ENCODE assay signal across 6 cellular contexts in genomic region chr19:872266-872951, GRCh38. TPM values are rescaled to one million over a fixed set of nuclear protein-coding genes. Genes with fewer than 3 reads are reported as not detected.
A peak's percentile ranks its signal among the peaks of the same experiment; 100 is the strongest.
DNase-seq lines count a peak whose midpoint lies in the region; ATAC-seq and TF ChIP-seq lines count a peak whose summit lies in the region.

No MANE protein-coding gene starts in this region.

- no peak for TF ChIP-seq CTCF in GM13977 (IDR thresholded peaks at IDR 0.05; ENCODE audit: extremely low read depth, insufficient read depth, missing control alignments)
- TF ChIP-seq CTCF in mammary epithelial cell (conservative IDR thresholded peaks at IDR 0.05 in 1 of 2, IDR thresholded peaks at IDR 0.05 in 1 of 2; ENCODE audit: extremely low read depth in 1 of 2, insufficient read depth in 1 of 2, low read depth in 1 of 2, low read length in 2 of 2) = no peak
- TF ChIP-seq CTCF in progenitor cell of endocrine pancreas (IDR thresholded peaks at IDR 0.05; ENCODE audit: unreplicated experiment) = no peak
- TF ChIP-seq CTCF in omental fat pad (IDR thresholded peaks at IDR 0.05) = no peak

- no peak overlapping the region for H3K4me3 Mint-ChIP-seq in progenitor cell of endocrine pancreas (ENCODE audit: low read depth)

- H3K36me3 Mint-ChIP-seq in progenitor cell of endocrine pancreas (ENCODE audit: insufficient read depth) = peaks cover 14% of the 10 kb centered on the region

- H3K9ac ChIP-seq in mammary epithelial cell (ENCODE audit: insufficient read depth, low read length) = no peak overlapping the region

- no peaks in the 10 kb centered on the region for H4K20me1 ChIP-seq in mammary epithelial cell (ENCODE audit: insufficient read depth, low read length)

- no peaks in the 10 kb centered on the region for H3K27me3 ChIP-seq in mammary epithelial cell (ENCODE audit: insufficient read depth, low read length)

- no peak overlapping the region for H3K4me3 ChIP-seq in mammary epithelial cell (replicated peaks in 1 of 3; ENCODE audit: insufficient read depth in 1 of 3, low read depth in 2 of 3, low read length in 3 of 3)

- intact Hi-C loops in mammary epithelial cell (cut with micrococcal nuclease) = no loop called here

- CTCF ChIA-PET in mammary epithelial cell (lab: Charles Lee; ENCODE audit: low non-redundant PET) = no interaction called here

- BruUV-seq in mammary epithelial cell (replicated peaks; lab: Mats Ljungman, UMichigan) = no TSS peak

- H3K9me3 ChIP-seq in mammary epithelial cell (replicated peaks; ENCODE audit: insufficient read depth, low read length) = no peaks in the 10 kb centered on the region

- H3K4me1 ChIP-seq in mammary epithelial cell (ENCODE audit: insufficient read depth, low read length) = no peaks in the 10 kb centered on the region

- peak overlapping the region; percentile 41 for H3K27ac Mint-ChIP-seq in progenitor cell of endocrine pancreas

- no peak overlapping the region for H2AFZ ChIP-seq in mammary epithelial cell (ENCODE audit: low read depth, low read length)

- in situ Hi-C loops in GM13977 (cut with MboI; ENCODE audit: low pct_unique_long_range_greater_than_20kb, low sequenced_read_pairs, unreplicated experiment) (no loop called here), mammary epithelial cell (cut with MboI; ENCODE audit: low sequenced_read_pairs in 2 of 2) (no loop called here)

- H3K36me3 ChIP-seq in mammary epithelial cell (ENCODE audit: insufficient read depth, low read length) = peaks cover 2% of the 10 kb centered on the region

- H3K27me3 Mint-ChIP-seq in progenitor cell of endocrine pancreas = no peaks in the 10 kb centered on the region

- H3K79me2 ChIP-seq in mammary epithelial cell (ENCODE audit: insufficient read depth, low read length) = no peaks in the 10 kb centered on the region

- no peak overlapping the region for H3K27ac ChIP-seq in mammary epithelial cell (ENCODE audit: insufficient read depth, low read depth, low read length)

- DNase-seq in GM13977 (ENCODE audit: low spot score) (peak; percentile 81), RPMI8226 (peak; percentile 79), mammary epithelial cell (peak; percentile 21), progenitor cell of endocrine pancreas (ENCODE audit: low spot score, unreplicated experiment) (no peak), COLO668 (lab: John Stamatoyannopoulos, UW; ENCODE audit: unreplicated experiment) (no peak), omental fat pad (ENCODE audit: low spot score) (no peak)

- WGBS in mammary epithelial cell (ENCODE audit: low coverage, missing lambda C conversion rate) = 65% methylated on average over 5 of the region's 27 CpGs

- no peak for ATAC-seq in omental fat pad (ENCODE audit: low FRiP score)

- no peak overlapping the region for H3K4me2 ChIP-seq in mammary epithelial cell (ENCODE audit: insufficient read depth, low read depth, low read length)

- no peaks in the 10 kb centered on the region for H3K9me3 Mint-ChIP-seq in progenitor cell of endocrine pancreas (ENCODE audit: low read depth)

- peaks cover 1% of the 10 kb centered on the region for H3K4me1 Mint-ChIP-seq in progenitor cell of endocrine pancreas (ENCODE audit: low read depth)

- dilution Hi-C loops in mammary epithelial cell (cut with HindIII; ENCODE audit: low sequenced_read_pairs) = no loop called here

RNA-seq across cellular contexts. Expression of gene CFD, which starts 12.9 kb away (rescaled TPM):
- total RNA-seq in mammary epithelial cell (1 to 10 TPM in 1 of 2 donors, under 1 TPM in 1; 0.50 to 1.3 TPM), progenitor cell of endocrine pancreas (1.1 and 1.3 TPM in 2 replicates), omental fat pad (1,000 to 10,000 TPM; 1,367 to 3,469 (median 2,171) TPM)
- 1.0 TPM for polyA plus RNA-seq in mammary epithelial cell
- not detected for polyA minus RNA-seq in mammary epithelial cell

RNA-seq across cellular contexts. Expression of gene ELANE, which starts 20.3 kb away (rescaled TPM):
- total RNA-seq in mammary epithelial cell (not detected), progenitor cell of endocrine pancreas (not detected in 2 replicates), omental fat pad (1 to 10 TPM in 2 of 4 donors, under 1 TPM in 1, not detected in 1; 0.72 to 7.7 (median 1.0) TPM)
- not detected for polyA plus RNA-seq in mammary epithelial cell
- polyA minus RNA-seq in mammary epithelial cell = not detected

RNA-seq across cellular contexts. Expression of gene MED16, which starts 20.6 kb away (rescaled TPM):
- total RNA-seq in mammary epithelial cell (10 to 100 TPM; 22.5 to 36.1 TPM), progenitor cell of endocrine pancreas (87.2 and 91.7 TPM in 2 replicates), omental fat pad (10 to 100 TPM; 20.1 to 34.0 (median 24.5) TPM)
- 21.7 TPM for polyA plus RNA-seq in mammary epithelial cell
- polyA minus RNA-seq in mammary epithelial cell = 15.7 TPM

RNA-seq across cellular contexts. Expression of gene RNU6-9, which starts 20.9 kb away (rescaled TPM):
- total RNA-seq in mammary epithelial cell (not detected), progenitor cell of endocrine pancreas (not detected in 2 replicates), omental fat pad (not detected)
- not detected for polyA plus RNA-seq in mammary epithelial cell
- not detected for polyA minus RNA-seq in mammary epithelial cell

RNA-seq across cellular contexts. Expression of gene PRTN3, which starts 31.6 kb away (rescaled TPM):
- total RNA-seq in mammary epithelial cell = not detected
- polyA plus RNA-seq in mammary epithelial cell = not detected
- not detected for polyA minus RNA-seq in mammary epithelial cell
- not detected in 2 replicates for total RNA-seq in progenitor cell of endocrine pancreas
- not detected for total RNA-seq in omental fat pad

Comparison
In these comparisons a context has a peak if more than half of its experiments do, and no peak if none do; other contexts are left out.
1. DNase-seq: peak in GM13977 (single experiment), RPMI8226 (single experiment) and mammary epithelial cell (single experiment); none in progenitor cell of endocrine pancreas (single experiment), COLO668 (single experiment) and omental fat pad (single experiment).
2. RNA of gene CFD, which starts 12.9 kb away (total RNA-seq): 1,367 to 3,469 TPM in omental fat pad; 0.50 to 1.3 TPM in mammary epithelial cell and 1.1 to 1.3 TPM in progenitor cell of endocrine pancreas; every median in the first group is over 100 times any median in the second.